Comparison of ENCODE assay signal across 8 cellular contexts in genomic region chr3:23916886-23917815, GRCh38. TPM values are rescaled to one million over a fixed set of nuclear protein-coding genes. Genes with fewer than 3 reads are reported as not detected.
DNase-seq lines count a peak whose midpoint lies in the region; ATAC-seq and TF ChIP-seq lines count a peak whose summit lies in the region.

Gene NKIRAS1 (minus strand): TSS chr3:23916990. CDS start chr3:23910904, 6,086 bp downstream.
Gene RPL15 (plus strand): TSS chr3:23917132. CDS start chr3:23917860, 728 bp downstream.

- H3K9me3 ChIP-seq in T-helper 17 cell (ENCODE audit: control insufficient read depth, low read length, poor library complexity, severe bottlenecking) (no peaks in the 10 kb centered on the region), right cardiac atrium (ENCODE audit: control insufficient read depth, low read length) (no peaks in the 10 kb centered on the region), vagina (no peaks in the 10 kb centered on the region)

- H3K4me1 Mint-ChIP-seq in T-helper 17 cell, result peaks cover 37% of the 10 kb centered on the region

- no peaks in the 10 kb centered on the region for H3K27me3 Mint-ChIP-seq in T-helper 17 cell

- peak within 1 kb of the TSS; percentile 72 for H3K4me3 ChIP-seq in right cardiac atrium (ENCODE audit: low read length)
- peak within 1 kb of the TSS; percentile 87 to 96 for H3K4me3 ChIP-seq in vagina

- in situ Hi-C loops in GM13977 (cut with MboI; ENCODE audit: low pct_unique_long_range_greater_than_20kb, low sequenced_read_pairs, unreplicated experiment), result no loop called here

- H3K36me3 Mint-ChIP-seq in T-helper 17 cell (ENCODE audit: low read depth), result no peaks in the 10 kb centered on the region

- peak; percentile 93 for DNase-seq in GM13977 (ENCODE audit: low spot score)
- DNase-seq in NCI-H1694 (lab: John Stamatoyannopoulos, UW), result peak; percentile 58
- peak; percentile 91 to 95 (median 95) for DNase-seq in T-helper 17 cell
- peak; percentile 50 to 98 (median 94) for DNase-seq in anterior cingulate cortex (lab: John Stamatoyannopoulos, UW)
- DNase-seq in right cardiac atrium, result peak; percentile 98 to 99 (median 98)
- DNase-seq in putamen (ENCODE audit: low spot score), result peak; percentile 97
- DNase-seq in vagina (ENCODE audit: extremely low spot score in 2 of 2), result peak in 1 of 2 donors; percentile 97

- H3K4me1 ChIP-seq in right cardiac atrium (ENCODE audit: control insufficient read depth, insufficient read depth, low read length) (no peaks in the 10 kb centered on the region), vagina (peaks cover 48% of the 10 kb centered on the region)

- H3K27me3 ChIP-seq in right cardiac atrium (ENCODE audit: control insufficient read depth, insufficient read depth), result no peaks in the 10 kb centered on the region
- H3K27me3 ChIP-seq in vagina, result no peaks in the 10 kb centered on the region

- intact Hi-C loops in right cardiac atrium (cut with DNase I), result no loop called here
- intact Hi-C loops in vagina (cut with DNase I), result no loop called here

- under 1% methylated on average over 71 of the region's 71 CpGs for WGBS in right cardiac atrium

- H3K27ac ChIP-seq in right cardiac atrium (ENCODE audit: low read length) (peak within 1 kb of the TSS; percentile 88), vagina (peak within 1 kb of the TSS; percentile 81)

- peak within 1 kb of the TSS; percentile 98 for H3K4me3 Mint-ChIP-seq in T-helper 17 cell

- ATAC-seq in HG02884 (IDR thresholded peaks at IDR 0.05; ENCODE audit: unreplicated experiment) (peak; percentile 91), T-helper 17 cell (peak; percentile 95), right cardiac atrium (peak; percentile 98 to 99)

- peaks cover 0 to 22% of the 10 kb centered on the region in 2 donors for H3K36me3 ChIP-seq in vagina

- peak in 1 of 2 donors; percentile 98 for TF ChIP-seq POLR2A in vagina (IDR thresholded peaks at IDR 0.05)

- TF ChIP-seq CTCF in GM13977 (IDR thresholded peaks at IDR 0.05; ENCODE audit: extremely low read depth, insufficient read depth, missing control alignments) (no peak), vagina (IDR thresholded peaks at IDR 0.05) (peak; percentile 17 to 72 (median 22))

- peak within 1 kb of the TSS; percentile 98 for H3K27ac Mint-ChIP-seq in T-helper 17 cell

RNA-seq across cellular contexts. Expression of gene NKIRAS1, which starts in this region (rescaled TPM):
- 1 to 10 TPM; 2.6 to 2.7 TPM for total RNA-seq in T-helper 17 cell
- total RNA-seq in right cardiac atrium, result 10 to 100 TPM; 17.2 to 19.1 (median 17.6) TPM
- polyA plus RNA-seq in right cardiac atrium, result 15.1 TPM
- total RNA-seq in vagina, result 9.1 TPM

RNA-seq across cellular contexts. Expression of gene RPL15, which starts in this region (rescaled TPM):
- total RNA-seq in T-helper 17 cell (1,000 to 10,000 TPM; 1,887 to 2,036 TPM), right cardiac atrium (1,000 to 10,000 TPM; 1,027 to 1,202 (median 1,105) TPM), vagina (2,641 TPM)
- 1,547 TPM for polyA plus RNA-seq in right cardiac atrium
